Comparison of ENCODE assay signal across 1 cellular context in the genomic region with DNA sequence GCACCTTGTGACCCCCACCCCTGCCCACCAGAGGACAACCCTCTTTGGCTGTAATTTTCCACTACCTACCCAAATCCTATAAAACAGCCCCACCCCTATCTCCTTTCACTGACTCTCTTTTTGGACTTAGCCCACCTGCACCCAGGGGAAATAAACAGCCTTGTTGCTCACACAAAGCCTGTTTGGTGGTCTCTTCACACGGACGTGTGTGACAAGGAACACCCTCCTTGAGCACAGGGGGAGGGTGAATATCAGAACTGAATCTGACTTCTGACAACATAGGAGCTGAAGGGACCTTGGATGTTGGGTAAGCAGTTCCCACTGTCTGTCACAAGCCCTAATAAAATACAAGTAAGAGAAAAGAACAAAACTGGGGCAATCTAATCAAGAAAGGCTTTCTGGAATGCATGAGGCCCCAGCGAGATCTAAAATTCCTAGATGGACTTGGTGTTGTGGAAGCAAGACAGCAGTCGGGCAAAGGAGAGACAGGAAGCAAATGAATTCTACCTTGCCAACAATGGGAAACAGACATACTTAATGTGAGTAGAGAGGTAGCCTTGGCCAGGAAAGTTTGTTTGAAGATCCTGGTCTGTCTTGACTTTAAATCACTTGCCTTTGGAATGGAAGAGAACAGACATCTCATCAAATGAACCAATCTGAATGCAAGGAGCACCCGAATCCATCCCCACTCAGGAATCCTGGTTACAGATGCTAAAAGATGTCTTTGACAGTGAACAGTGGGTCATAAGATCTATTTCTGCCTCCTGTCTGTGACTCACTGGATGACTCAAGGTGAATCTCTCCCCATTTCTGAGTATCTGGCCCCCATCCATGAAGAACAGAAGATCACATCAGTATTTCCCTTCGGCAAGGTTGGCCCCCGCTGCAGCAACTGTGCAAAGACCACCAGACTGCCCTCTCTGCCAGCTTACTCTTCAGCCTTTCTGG.
TF ChIP-seq lines count a peak whose summit lies in the region.

No MANE protein-coding gene starts in this region.

TF ChIP-seq in H1, 55 proteins besides CTCF, POLR2A, EP300 and RAD21:
- no peak for TF ChIP-seq SIRT6 (IDR thresholded peaks at IDR 0.05; ENCODE audit: low read length)
- TF ChIP-seq, protein P1, sequence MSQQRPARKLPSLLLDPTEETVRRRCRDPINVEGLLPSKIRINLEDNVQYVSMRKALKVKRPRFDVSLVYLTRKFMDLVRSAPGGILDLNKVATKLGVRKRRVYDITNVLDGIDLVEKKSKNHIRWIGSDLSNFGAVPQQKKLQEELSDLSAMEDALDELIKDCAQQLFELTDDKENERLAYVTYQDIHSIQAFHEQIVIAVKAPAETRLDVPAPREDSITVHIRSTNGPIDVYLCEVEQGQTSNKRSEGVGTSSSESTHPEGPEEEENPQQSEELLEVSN (IDR thresholded peaks at IDR 0.05), result no peak
- TF ChIP-seq CTBP2 (IDR thresholded peaks at IDR 0.05; ENCODE audit: borderline replicate concordance, insufficient read depth, insufficient read length, low read length), result no peak
- no peak for TF ChIP-seq BCL11A (IDR thresholded peaks at IDR 0.05; ENCODE audit: low read depth in 2 of 2, low read length in 2 of 2)
- TF ChIP-seq RNF2 (IDR thresholded peaks at IDR 0.05; ENCODE audit: borderline replicate concordance, low read depth, low read length, missing control alignments, poor library complexity, severe bottlenecking), result no peak
- no peak for TF ChIP-seq ASH2L (IDR thresholded peaks at IDR 0.05; ENCODE audit: low read length)
- no peak for TF ChIP-seq EZH2 (IDR thresholded peaks at IDR 0.05; ENCODE audit: low read depth, low read length, severe bottlenecking)
- TF ChIP-seq HDAC6 (IDR thresholded peaks at IDR 0.05; ENCODE audit: low read depth, low read length), result no peak
- TF ChIP-seq MAFK (IDR thresholded peaks at IDR 0.05; ENCODE audit: low read depth, low read length), result no peak
- no peak for TF ChIP-seq GABPA (IDR thresholded peaks at IDR 0.05; ENCODE audit: borderline replicate concordance, insufficient read depth, low read length)
- TF ChIP-seq NRF1 (IDR thresholded peaks at IDR 0.05; ENCODE audit: low read depth, low read length), result no peak
- no peak for TF ChIP-seq TAF7 (optimal IDR thresholded peaks at IDR 0.05; ENCODE audit: borderline replicate concordance, low read depth, low read length)
- no peak for TF ChIP-seq CBX8 (IDR thresholded peaks at IDR 0.05; ENCODE audit: borderline replicate concordance, low read depth, low read length)
- no peak for TF ChIP-seq POU5F1 (IDR thresholded peaks at IDR 0.05; ENCODE audit: low read depth, low read length)
- TF ChIP-seq, protein P2, sequence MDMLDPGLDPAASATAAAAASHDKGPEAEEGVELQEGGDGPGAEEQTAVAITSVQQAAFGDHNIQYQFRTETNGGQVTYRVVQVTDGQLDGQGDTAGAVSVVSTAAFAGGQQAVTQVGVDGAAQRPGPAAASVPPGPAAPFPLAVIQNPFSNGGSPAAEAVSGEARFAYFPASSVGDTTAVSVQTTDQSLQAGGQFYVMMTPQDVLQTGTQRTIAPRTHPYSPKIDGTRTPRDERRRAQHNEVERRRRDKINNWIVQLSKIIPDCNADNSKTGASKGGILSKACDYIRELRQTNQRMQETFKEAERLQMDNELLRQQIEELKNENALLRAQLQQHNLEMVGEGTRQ (IDR thresholded peaks at IDR 0.05; ENCODE audit: low read length), result no peak
